1 cellular context compared by ENCODE assay signal in the genomic region with DNA sequence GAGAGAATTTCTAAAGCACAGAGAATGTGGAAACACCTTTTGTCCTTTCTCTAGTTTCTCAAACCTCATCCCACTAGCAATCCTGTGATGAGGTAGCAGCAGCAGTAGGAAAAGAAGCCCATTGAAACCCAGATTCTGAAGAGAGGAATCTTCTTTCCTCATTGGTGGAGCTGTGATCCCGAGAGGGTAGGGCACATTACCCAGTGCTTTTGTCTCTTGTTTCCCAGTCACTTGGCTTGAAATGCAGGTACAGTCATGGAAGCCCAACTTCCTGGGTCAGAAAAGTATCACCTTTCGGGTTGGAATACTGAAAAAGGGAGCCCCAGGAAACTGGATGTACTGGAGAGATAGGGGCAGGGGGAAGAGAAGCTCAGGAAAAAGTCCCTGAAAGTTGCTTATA.
TF ChIP-seq lines count a peak whose summit lies in the region.

No MANE protein-coding gene starts in this region.

TF ChIP-seq in H1, 55 proteins besides CTCF, POLR2A, EP300 and RAD21:
- TF ChIP-seq CBX8 (IDR thresholded peaks at IDR 0.05; ENCODE audit: borderline replicate concordance, low read depth, low read length) (no peak), KDM1A (IDR thresholded peaks at IDR 0.05; ENCODE audit: borderline replicate concordance, low read length) (no peak), RNF2 (IDR thresholded peaks at IDR 0.05; ENCODE audit: borderline replicate concordance, low read depth, low read length, missing control alignments, poor library complexity, severe bottlenecking) (no peak), NRF1 (IDR thresholded peaks at IDR 0.05; ENCODE audit: low read depth, low read length) (no peak), MAFK (IDR thresholded peaks at IDR 0.05; ENCODE audit: low read depth, low read length) (no peak), CHD7 (IDR thresholded peaks at IDR 0.05; ENCODE audit: insufficient replicate concordance, low read length) (no peak), EZH2 (IDR thresholded peaks at IDR 0.05; ENCODE audit: low read depth, low read length, severe bottlenecking) (no peak), TAF1 (IDR thresholded peaks at IDR 0.05; ENCODE audit: low read depth, low read length) (no peak), TEAD4 (IDR thresholded peaks at IDR 0.05; ENCODE audit: low read depth, low read length) (no peak)
- TF ChIP-seq, protein P1, sequence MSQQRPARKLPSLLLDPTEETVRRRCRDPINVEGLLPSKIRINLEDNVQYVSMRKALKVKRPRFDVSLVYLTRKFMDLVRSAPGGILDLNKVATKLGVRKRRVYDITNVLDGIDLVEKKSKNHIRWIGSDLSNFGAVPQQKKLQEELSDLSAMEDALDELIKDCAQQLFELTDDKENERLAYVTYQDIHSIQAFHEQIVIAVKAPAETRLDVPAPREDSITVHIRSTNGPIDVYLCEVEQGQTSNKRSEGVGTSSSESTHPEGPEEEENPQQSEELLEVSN (IDR thresholded peaks at IDR 0.05): no peak
